Comparison of ENCODE assay signal across 14 cellular contexts in the genomic region with DNA sequence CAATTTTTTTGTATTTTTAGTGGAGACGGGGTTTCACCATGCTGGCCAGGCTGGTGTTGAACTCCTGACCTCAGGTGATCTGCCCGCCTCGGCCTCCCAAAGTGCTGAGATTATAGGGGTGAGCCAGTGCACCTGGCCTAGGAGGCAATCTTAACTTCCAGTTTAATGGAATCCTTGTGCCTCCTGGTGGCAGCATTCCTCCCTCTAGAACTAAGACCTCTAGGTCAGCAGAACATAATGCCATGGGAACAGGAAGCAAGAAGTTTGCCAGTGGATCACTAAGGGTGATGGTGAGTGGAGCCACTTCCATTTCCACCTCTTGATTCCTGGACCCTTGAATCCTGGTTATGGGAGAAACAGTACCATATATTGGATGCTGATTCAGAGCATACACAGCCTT. TPM values are rescaled to one million over a fixed set of nuclear protein-coding genes. Genes with fewer than 3 reads are reported as not detected.
DNase-seq lines count a peak whose midpoint lies in the region; TF ChIP-seq lines count a peak whose summit lies in the region.
"Not testable (repeated sequence)": the region's sequence is repeated elsewhere in the genome, so short reads cannot be mapped to it uniquely, and the experiment has no call there.
"Had no signal": no experiment of that assay in that cellular context is flagged by ENCODE, and none has a peak within 500 bp of the region (broad histone marks: within the 10 kb centered on the region; RNA-seq: fewer than 3 reads in every experiment).

No MANE protein-coding gene starts in this region.

- not testable (repeated sequence) for H2AFZ ChIP-seq in H9 (ENCODE audit: low read length); mammary epithelial cell (ENCODE audit: low read depth, low read length)

- not testable (repeated sequence) for H3K56ac ChIP-seq in H9 (ENCODE audit: insufficient read length, low read depth, low read length)

- not testable (repeated sequence) for H3K18ac ChIP-seq in H9 (ENCODE audit: insufficient read length, low read depth, low read length)

- not testable (repeated sequence) for H3K79me1 ChIP-seq in H9 (ENCODE audit: insufficient read depth, low read depth, low read length, poor library complexity, severe bottlenecking)

- not testable (repeated sequence) for H3K4me3 Mint-ChIP-seq in Caco-2 (ENCODE audit: unreplicated experiment); H9

- H3K4me2 ChIP-seq in H9 (ENCODE audit: insufficient read depth, insufficient read length, low read length); mammary epithelial cell (ENCODE audit: insufficient read depth, low read depth, low read length): not testable (repeated sequence)

- TF ChIP-seq CTCF in Caco-2 (IDR thresholded peaks at IDR 0.05; ENCODE audit: insufficient read depth in 1 of 2, low read depth in 1 of 2, low read length in 1 of 2, severe bottlenecking in 1 of 2, unreplicated experiment in 1 of 2) (peak; percentile 21 to 36), H9 (conservative IDR thresholded peaks at IDR 0.05) (peak; percentile 62), mammary epithelial cell (conservative IDR thresholded peaks at IDR 0.05 in 1 of 2, IDR thresholded peaks at IDR 0.05 in 1 of 2; ENCODE audit: extremely low read depth in 1 of 2, insufficient read depth in 1 of 2, low read depth in 1 of 2, low read length in 2 of 2) (peak in 1 of 2 donors; percentile 50), foreskin fibroblast (IDR thresholded peaks at IDR 0.05; ENCODE audit: low read depth, low read length) (peak; percentile 26), testis (IDR thresholded peaks at IDR 0.05) (peak in 1 of 3 experiments; percentile 15)

- H3K4me1 Mint-ChIP-seq in Caco-2 (ENCODE audit: low read depth, unreplicated experiment); H9: not testable (repeated sequence)

- H3K23me2 ChIP-seq in H9 (ENCODE audit: insufficient read length, low read depth, low read length, poor library complexity, severe bottlenecking): not testable (repeated sequence)

- CTCF ChIA-PET in Caco-2 (lab: Charles Lee); mammary epithelial cell (lab: Charles Lee; ENCODE audit: low non-redundant PET): not testable (repeated sequence)

- H3K4me1 ChIP-seq in Caco-2; H9 (ENCODE audit: insufficient read depth, low read length); mammary epithelial cell (ENCODE audit: insufficient read depth, low read length); testis: not testable (repeated sequence)

- H2BK20ac ChIP-seq in H9 (ENCODE audit: low read depth, low read length, poor library complexity, severe bottlenecking): not testable (repeated sequence)

- not testable (repeated sequence) for H3K14ac ChIP-seq in H9 (ENCODE audit: insufficient read depth, low read length)

- not testable (repeated sequence) for H3K79me2 ChIP-seq in H9 (ENCODE audit: insufficient read depth, low read length); mammary epithelial cell (ENCODE audit: insufficient read depth, low read length)

- dilution Hi-C loops in mammary epithelial cell (cut with HindIII; ENCODE audit: low sequenced_read_pairs): not testable (repeated sequence)

- not testable (repeated sequence) for H2AK5ac ChIP-seq in H9 (ENCODE audit: insufficient read length, low read length)

- not testable (repeated sequence) for H3K9me3 ChIP-seq in Caco-2; H9 (ENCODE audit: control insufficient read depth, low read depth, low read length); mammary epithelial cell (replicated peaks; ENCODE audit: insufficient read depth, low read length); testis

- H3T11ph ChIP-seq in H9 (ENCODE audit: low read length): not testable (repeated sequence)

- not testable (repeated sequence) for H2BK5ac ChIP-seq in H9 (ENCODE audit: insufficient read length, low read length)

- not testable (repeated sequence) for H3K27ac ChIP-seq in H9 (ENCODE audit: insufficient read length, low read depth, low read length); mammary epithelial cell (ENCODE audit: insufficient read depth, low read depth, low read length); testis

- H3K4ac ChIP-seq in H9 (ENCODE audit: low read depth, low read length): not testable (repeated sequence)

- intact Hi-C loops in Caco-2 (cut with micrococcal nuclease; ENCODE audit: unreplicated experiment); testis (cut with DNase I; ENCODE audit: low total_unique reads): not testable (repeated sequence)
- intact Hi-C loops in mammary epithelial cell (cut with micrococcal nuclease): loop anchor here (1.0 kb wide), 2 partner anchors 131 to 223 kb away; no protein-coding TSS in a partner anchor

- H3K36me3 Mint-ChIP-seq in Caco-2 (ENCODE audit: insufficient read depth, unreplicated experiment); H9 (ENCODE audit: insufficient read depth in 1 of 3, low read depth in 3 of 3): not testable (repeated sequence)

- not testable (repeated sequence) for H3K9me3 Mint-ChIP-seq in Caco-2 (ENCODE audit: unreplicated experiment); H9

- WGBS in H9 (ENCODE audit: extremely low coverage, insufficient read length, low lambda C conversion rate): no CpG with 5 or more reads among the region's 3 CpGs
- 29% methylated on average over 3 of the region's 3 CpGs for WGBS in mammary epithelial cell (ENCODE audit: low coverage, missing lambda C conversion rate)
- 73 to 81% methylated on average over 3 of the region's 3 CpGs for WGBS in testis, 2 donors

- H3K27me3 Mint-ChIP-seq in Caco-2 (ENCODE audit: insufficient read depth, unreplicated experiment); H9 (ENCODE audit: low read depth): not testable (repeated sequence)

- not testable (repeated sequence) for H3K27ac Mint-ChIP-seq in Caco-2 (ENCODE audit: unreplicated experiment); H9

- not testable (repeated sequence) for H3K27me3 ChIP-seq in Caco-2 (replicated peaks; ENCODE audit: control insufficient read depth, insufficient read depth, low read length); H9 (ENCODE audit: insufficient read depth, low read length); mammary epithelial cell (ENCODE audit: insufficient read depth, low read length); testis

- POLR2A ChIA-PET in Caco-2 (lab: Charles Lee): not testable (repeated sequence)

- H3K4me3 ChIP-seq in Caco-2 (ENCODE audit: low read depth, low read length); mammary epithelial cell (replicated peaks in 1 of 3; ENCODE audit: insufficient read depth in 1 of 3, low read depth in 2 of 3, low read length in 3 of 3); foreskin fibroblast (ENCODE audit: low read depth in 1 of 2, low read length in 2 of 2); testis: not testable (repeated sequence)

- not testable (repeated sequence) for H2BK120ac ChIP-seq in H9 (ENCODE audit: low read depth, low read length, poor library complexity, severe bottlenecking)

- H3K23ac ChIP-seq in H9 (ENCODE audit: insufficient read length, low read depth, low read length): not testable (repeated sequence)

- not testable (repeated sequence) for BruUV-seq in Caco-2 (replicated peaks; lab: Mats Ljungman, UMichigan); mammary epithelial cell (replicated peaks; lab: Mats Ljungman, UMichigan)

- not testable (repeated sequence) for H4K5ac ChIP-seq in H9 (ENCODE audit: insufficient read length, low read depth, low read length)

- H2BK15ac ChIP-seq in H9 (ENCODE audit: low read depth, low read length): not testable (repeated sequence)

- not testable (repeated sequence) for TF ChIP-seq POLR2A in testis (IDR thresholded peaks at IDR 0.05)

- peak; percentile 34 to 44 for DNase-seq in Caco-2
- DNase-seq in H9: peak; percentile 66
- DNase-seq in NCI-H2196 (lab: John Stamatoyannopoulos, UW; ENCODE audit: unreplicated experiment): peak; percentile 5
- peak; percentile 37 for DNase-seq in SW480 (ENCODE audit: low spot score)
- DNase-seq in mammary epithelial cell: peak; percentile 36
- peak; percentile 20 to 58 for DNase-seq in foreskin fibroblast
- peak; percentile 27 to 49 for DNase-seq in lung microvascular endothelial cell (ENCODE audit: low read depth in 2 of 2)
- peak; percentile 60 for DNase-seq in testis

- not testable (repeated sequence) for H3K9ac ChIP-seq in H9 (ENCODE audit: extremely low read depth, insufficient read length, low read length); mammary epithelial cell (ENCODE audit: insufficient read depth, low read length)

- not testable (repeated sequence) for H4K8ac ChIP-seq in H9 (replicated peaks; ENCODE audit: insufficient read length, low read depth, low read length)

- H2BK12ac ChIP-seq in H9 (ENCODE audit: insufficient read length, low read depth, low read length): not testable (repeated sequence)

- H4K20me1 ChIP-seq in H9 (ENCODE audit: control insufficient read depth, insufficient read depth, insufficient read length); mammary epithelial cell (ENCODE audit: insufficient read depth, low read length): not testable (repeated sequence)

- in situ Hi-C loops in mammary epithelial cell (cut with MboI; ENCODE audit: low sequenced_read_pairs in 2 of 2): loop anchor here (10.0 to 25.0 kb wide), 2 partner anchors 221 to 233 kb away; no protein-coding TSS in a partner anchor

- not testable (repeated sequence) for H3K36me3 ChIP-seq in Caco-2 (ENCODE audit: control insufficient read depth, insufficient read depth, low read length); mammary epithelial cell (ENCODE audit: insufficient read depth, low read length); testis (ENCODE audit: low read depth, missing control alignments)

- H4K91ac ChIP-seq in H9 (ENCODE audit: insufficient read length, low read depth, low read length): not testable (repeated sequence)

RNA-seq across cellular contexts. Expression of a gene that starts 5.5 kb away (rescaled TPM):
- total RNA-seq in Caco-2 (2022) (not detected in 2 replicates), H9 (2021) (not detected in 2 replicates), mammary epithelial cell (not detected), lung microvascular endothelial cell (not detected in 2 replicates), testis (not detected)
- polyA plus RNA-seq in mammary epithelial cell (not detected), testis (ENCODE audit: insufficient read depth, low read depth, low replicate concordance) (not detected)
- polyA minus RNA-seq in mammary epithelial cell: not detected
- total RNA-seq: CD8-positive, alpha-beta memory T cell; dermis microvascular lymphatic vessel endothelial cell; gastroesophageal sphincter; naive thymus-derived CD8-positive, alpha-beta T cell; sciatic nerve had no signal
- polyA plus RNA-seq: adipose tissue; CD8-positive, alpha-beta memory T cell; naive thymus-derived CD8-positive, alpha-beta T cell had no signal

RNA-seq across cellular contexts. Expression of a gene that starts 11.0 kb away (rescaled TPM):
- total RNA-seq in Caco-2 (2022) (9.7 and 11.3 TPM in 2 replicates), H9 (2021) (22.1 and 23.6 TPM in 2 replicates), mammary epithelial cell (10 to 100 TPM; 22.0 to 27.1 TPM), lung microvascular endothelial cell (17.9 and 22.6 TPM in 2 replicates), testis (10 to 100 TPM; 25.7 to 37.3 TPM)
- polyA plus RNA-seq in mammary epithelial cell (38.2 TPM), testis (ENCODE audit: insufficient read depth, low read depth, low replicate concordance) (41.1 TPM)
- polyA minus RNA-seq in mammary epithelial cell: 20.1 TPM

RNA-seq across cellular contexts. Expression of a gene that starts 14.7 kb away (rescaled TPM):
- total RNA-seq in Caco-2 (2022): 4.3 and 5.2 TPM in 2 replicates
- total RNA-seq in H9 (2021): 17.0 and 17.1 TPM in 2 replicates
- total RNA-seq in mammary epithelial cell: 10 to 100 TPM; 10.1 to 11.0 TPM
- 8.2 TPM for polyA plus RNA-seq in mammary epithelial cell
- polyA minus RNA-seq in mammary epithelial cell: 13.9 TPM
- total RNA-seq in lung microvascular endothelial cell: 3.7 and 6.3 TPM in 2 replicates
- 10 to 100 TPM; 16.6 to 17.2 TPM for total RNA-seq in testis
- 12.6 TPM for polyA plus RNA-seq in testis (ENCODE audit: insufficient read depth, low read depth, low replicate concordance)

Comparison
In these comparisons a context has a peak if more than half of its experiments do, and no peak if none do; other contexts are left out.
1. DNase-seq: peak in every context shown above with its lines; median percentile 66 in H9; 60 in testis; 39 in Caco-2; 39 in foreskin fibroblast; 38 in lung microvascular endothelial cell; 37 in SW480; 36 in mammary epithelial cell; 5 in NCI-H2196.